Comparison of ENCODE assay signal across 28 cellular contexts in genomic region chr7:4894482-4894881, GRCh38. TPM values are rescaled to one million over a fixed set of nuclear protein-coding genes. Genes with fewer than 3 reads are reported as not detected.
DNase-seq lines count a peak whose midpoint lies in the region; ATAC-seq, FAIRE-seq and TF ChIP-seq lines count a peak whose summit lies in the region.
"Had no signal": no experiment of that assay in that cellular context is flagged by ENCODE, and none has a peak within 500 bp of the region (broad histone marks: within the 10 kb centered on the region; RNA-seq: fewer than 3 reads in every experiment).

No MANE protein-coding gene starts in this region.

- DNase-seq in H9 (no peak), K562 (ENCODE audit: extremely low read depth in 1 of 4, low spot score in 3 of 4) (no peak), NCI-H526 (lab: John Stamatoyannopoulos, UW) (no peak), T-helper 17 cell (no peak)
- DNase-seq: 8988T; ACHN; BE2C; C1 segment of cervical spinal cord; CD4-positive, alpha-beta memory T cell; CD4-positive, CD25-positive, alpha-beta regulatory T cell; CD8-positive, alpha-beta memory T cell; COR-L47; DMS 273 treated with DMSO at 0.1 percent for 48 hours; DMS153; DMS53; DMS79; DND-41; EL; GDM1 had no signal

- H3K36me3 Mint-ChIP-seq in H9 (ENCODE audit: insufficient read depth in 1 of 3, low read depth in 3 of 3) (peaks cover 0 to 6% (median 3%) of the 10 kb centered on the region in 3 experiments; a peak in 4 of 7 replicates), T-helper 17 cell (ENCODE audit: low read depth) (no peaks in the 10 kb centered on the region)
- H3K36me3 Mint-ChIP-seq: CD14-positive monocyte; CD4-positive, CD25-positive, alpha-beta regulatory T cell had no signal

- ATAC-seq in K562 (peak; percentile 73), GM21786 (IDR thresholded peaks at IDR 0.05; ENCODE audit: unreplicated experiment) (no peak), T-helper 17 cell (no peak)
- ATAC-seq: GM12878 had no signal

- H3K56ac ChIP-seq in H9 (ENCODE audit: insufficient read length, low read depth, low read length): no peak overlapping the region

- H3K23me2 ChIP-seq in H9 (ENCODE audit: insufficient read length, low read depth, low read length, poor library complexity, severe bottlenecking): no peaks in the 10 kb centered on the region

- POLR2A ChIA-PET in K562 (lab: Yijun Ruan, JAX): interaction anchor here (0.6 to 1.1 kb wide), 3 partner anchors 9 to 359 kb away, joined by 3 read pairs; no protein-coding TSS in a partner anchor

- H4K91ac ChIP-seq in H9 (ENCODE audit: insufficient read length, low read depth, low read length): no peak overlapping the region

- H2AFZ ChIP-seq in H9 (ENCODE audit: low read length) (no peak overlapping the region), K562 (ENCODE audit: low read depth, low read length) (no peak overlapping the region)

- no peak overlapping the region for H3K4me3 ChIP-seq in K562
- H3K4me3 ChIP-seq: BLaER1, GM12878 had no signal

- H2BK5ac ChIP-seq in H9 (ENCODE audit: insufficient read length, low read length): no peak overlapping the region

- H4K8ac ChIP-seq in H9 (replicated peaks; ENCODE audit: insufficient read length, low read depth, low read length): no peak overlapping the region

- no peak overlapping the region for H2BK12ac ChIP-seq in H9 (ENCODE audit: insufficient read length, low read depth, low read length)

- no peak overlapping the region; the same call in 1 of the 2 replicates for H3K14ac ChIP-seq in H9 (ENCODE audit: insufficient read depth, low read length)

- peaks cover 3% of the 10 kb centered on the region; the same call in 1 of the 2 replicates for H3K27me3 Mint-ChIP-seq in H9 (ENCODE audit: low read depth)
- peaks cover 15% of the 10 kb centered on the region for H3K27me3 Mint-ChIP-seq in T-helper 17 cell

- H3K4ac ChIP-seq in H9 (ENCODE audit: low read depth, low read length): no peak overlapping the region

- H3K4me1 ChIP-seq in H9 (ENCODE audit: insufficient read depth, low read length): no peaks in the 10 kb centered on the region; the same call in 1 of the 2 replicates
- H3K4me1 ChIP-seq in K562 (replicated peaks in 1 of 2; ENCODE audit: control insufficient read depth in 2 of 2, insufficient read depth in 2 of 2, low read length in 2 of 2): no peaks in the 10 kb centered on the region; a peak in 1 of 5 replicates
- H3K4me1 ChIP-seq: BE2C had no signal

- CTCF ChIA-PET in K562 (lab: Yijun Ruan, JAX; ENCODE audit: low intra/inter-chr PET ratio): no interaction called here

- no peak overlapping the region for H3T11ph ChIP-seq in H9 (ENCODE audit: low read length)

- no peaks in the 10 kb centered on the region for H3K79me1 ChIP-seq in H9 (ENCODE audit: insufficient read depth, low read depth, low read length, poor library complexity, severe bottlenecking)

- no peak overlapping the region for H3K4me3 Mint-ChIP-seq in H9
- H3K4me3 Mint-ChIP-seq in T-helper 17 cell: no peak overlapping the region
- H3K4me3 Mint-ChIP-seq: CD14-positive monocyte; CD4-positive, alpha-beta memory T cell; CD4-positive, CD25-positive, alpha-beta regulatory T cell; CD8-positive, alpha-beta memory T cell had no signal

- H2AK5ac ChIP-seq in H9 (ENCODE audit: insufficient read length, low read length): no peak overlapping the region

- TF ChIP-seq POLR2A in K562 (conservative IDR thresholded peaks at IDR 0.05): no peak

- intact Hi-C loops in K562 (cut with micrococcal nuclease): no loop called here

- no peaks in the 10 kb centered on the region for H3K9me1 ChIP-seq in K562 (ENCODE audit: control insufficient read depth, insufficient read depth, low read length)

- H3K27ac ChIP-seq in H9 (ENCODE audit: insufficient read length, low read depth, low read length) (no peak overlapping the region), K562 (ENCODE audit: extremely low read depth, low read depth, low read length) (no peak overlapping the region)
- H3K27ac ChIP-seq: BLaER1 had no signal

- no peaks in the 10 kb centered on the region for H3K27me3 ChIP-seq in H9 (ENCODE audit: insufficient read depth, low read length)
- H3K27me3 ChIP-seq in K562 (ENCODE audit: control insufficient read depth in 2 of 2, insufficient read depth in 2 of 2, low read length in 2 of 2): peaks cover 11 to 34% of the 10 kb centered on the region in 2 experiments
- H3K27me3 ChIP-seq: BE2C, BLaER1 had no signal

- no peak for FAIRE-seq in K562 (lab: Jason Lieb, UNC)
- FAIRE-seq: A204.1, GM12878, GM12892, GM18507 had no signal

- in situ Hi-C loops in K562 (cut with MboI): no loop called here

- no peak overlapping the region for H4K5ac ChIP-seq in H9 (ENCODE audit: insufficient read length, low read depth, low read length)

- H3K18ac ChIP-seq in H9 (ENCODE audit: insufficient read length, low read depth, low read length): no peak overlapping the region

- no peaks in the 10 kb centered on the region for H3K9me3 ChIP-seq in H9 (ENCODE audit: control insufficient read depth, low read depth, low read length)
- H3K9me3 ChIP-seq in K562 (replicated peaks; ENCODE audit: control insufficient read depth, insufficient read depth, low read depth, low read length): no peaks in the 10 kb centered on the region; the same call in 1 of the 2 replicates
- H3K9me3 ChIP-seq in T-helper 17 cell (ENCODE audit: control insufficient read depth, low read length, poor library complexity, severe bottlenecking): no peaks in the 10 kb centered on the region
- H3K9me3 ChIP-seq: BE2C, BLaER1 had no signal

- no peak overlapping the region for H3K9ac ChIP-seq in H9 (ENCODE audit: extremely low read depth, insufficient read length, low read length)
- no peak overlapping the region for H3K9ac ChIP-seq in K562 (ENCODE audit: insufficient read depth in 1 of 2, low read depth in 2 of 2, low read length in 2 of 2)
- H3K9ac ChIP-seq: BLaER1 had no signal

- H2BK120ac ChIP-seq in H9 (ENCODE audit: low read depth, low read length, poor library complexity, severe bottlenecking): peak overlapping the region; percentile 36

- TF ChIP-seq CTCF in H9 (conservative IDR thresholded peaks at IDR 0.05) (no peak), K562 (IDR thresholded peaks at IDR 0.05 in 2 of 3, conservative IDR thresholded peaks at IDR 0.05 in 1 of 3; ENCODE audit: insufficient read depth in 2 of 3, low read depth in 1 of 3, low read length in 3 of 3) (no peak)

- H3K9me3 Mint-ChIP-seq in H9: peaks cover 5 to 8% of the 10 kb centered on the region in 2 experiments; a peak in 2 of 5 replicates

- no peak for TF ChIP-seq RAD21 in K562 (CRISPR knock-in tag; conservative IDR thresholded peaks at IDR 0.05 in 1 of 2, IDR thresholded peaks at IDR 0.05 in 1 of 2)

- BruUV-seq in K562 (replicated peaks; lab: Mats Ljungman, UMichigan): no TSS peak

- peaks cover 10 to 11% of the 10 kb centered on the region in 2 experiments; a peak in 3 of 4 replicates for H3K4me1 Mint-ChIP-seq in H9
- no peaks in the 10 kb centered on the region for H3K4me1 Mint-ChIP-seq in T-helper 17 cell
- H3K4me1 Mint-ChIP-seq: CD14-positive monocyte; CD4-positive, alpha-beta memory T cell; CD8-positive, alpha-beta memory T cell had no signal

- no peaks in the 10 kb centered on the region for H3K36me3 ChIP-seq in K562 (ENCODE audit: control insufficient read depth, insufficient read depth, low read length)
- H3K36me3 ChIP-seq: BE2C, BLaER1 had no signal

- no CpG with 5 or more reads among the region's 9 CpGs for WGBS in H9 (ENCODE audit: extremely low coverage, insufficient read length, low lambda C conversion rate)
- 33% methylated on average over 9 of the region's 9 CpGs for WGBS in K562 (ENCODE audit: insufficient coverage, low coverage, missing lambda C conversion rate)

- no peak overlapping the region for H3K23ac ChIP-seq in H9 (ENCODE audit: insufficient read length, low read depth, low read length)

- H3K79me2 ChIP-seq in H9 (ENCODE audit: insufficient read depth, low read length) (no peaks in the 10 kb centered on the region), K562 (ENCODE audit: control insufficient read depth, insufficient read depth, low read length) (no peaks in the 10 kb centered on the region)

- H3K4me2 ChIP-seq in H9 (ENCODE audit: insufficient read depth, insufficient read length, low read length) (no peak overlapping the region), K562 (ENCODE audit: insufficient read depth, low read length) (no peak overlapping the region)
- H3K4me2 ChIP-seq: BLaER1 had no signal

- H4K20me1 ChIP-seq in H9 (ENCODE audit: control insufficient read depth, insufficient read depth, insufficient read length) (no peaks in the 10 kb centered on the region), K562 (replicated peaks; ENCODE audit: control insufficient read depth, insufficient read depth, low read length) (no peaks in the 10 kb centered on the region)
- H4K20me1 ChIP-seq: BLaER1 had no signal

- no peak overlapping the region for H2BK15ac ChIP-seq in H9 (ENCODE audit: low read depth, low read length)

- H2BK20ac ChIP-seq in H9 (ENCODE audit: low read depth, low read length, poor library complexity, severe bottlenecking): peak overlapping the region; percentile 75

- TF ChIP-seq EP300 in K562 (IDR thresholded peaks at IDR 0.05; ENCODE audit: low read length): no peak

- H3K27ac Mint-ChIP-seq in H9 (no peak overlapping the region), T-helper 17 cell (no peak overlapping the region)
- H3K27ac Mint-ChIP-seq: CD14-positive monocyte; CD4-positive, alpha-beta memory T cell; CD4-positive, CD25-positive, alpha-beta regulatory T cell; CD8-positive, alpha-beta memory T cell had no signal

RNA-seq across cellular contexts. Expression of gene RADIL, which starts 11.0 kb away (rescaled TPM):
- 3.5 and 4.7 TPM in 2 replicates for total RNA-seq in H9 (2021)
- total RNA-seq in K562 (2011; cell fraction: chromatin; rRNA removed; ENCODE audit: low replicate concordance): 6.8 and 17.5 TPM in 2 replicates
- total RNA-seq in K562 (2011; cell fraction: nucleolus; rRNA removed): 12.3 and 13.3 TPM in 2 replicates
- 6.7 and 8.8 TPM in 2 replicates for total RNA-seq in K562 (2011; cell fraction: nucleoplasm; rRNA removed)
- total RNA-seq in K562 (2014; rRNA removed): 4.6 and 4.8 TPM in 2 replicates
- 0.25 and 0.48 TPM in 2 replicates for total RNA-seq in K562 (2014; rRNA removed; fragmentation: Illumina TruSeq; extraction: Trizol)
- total RNA-seq in K562 (2015; rRNA removed; fragmentation: Illumina TruSeq; extraction: Trizol): 0.91 and 1.4 TPM in 2 replicates
- 8.1 and 8.6 TPM in 2 replicates for total RNA-seq in K562 (2021)
- polyA plus RNA-seq in K562 (2011; rRNA removed): 2.4 and 2.7 TPM in 2 replicates
- 3.6 and 9.7 TPM in 2 replicates for polyA plus RNA-seq in K562 (2011; cell fraction: cytosol; rRNA removed)
- 4.8 and 9.7 TPM in 2 replicates for polyA plus RNA-seq in K562 (2011; cell fraction: nucleus; rRNA removed)
- 2.4 and 5.2 TPM in 2 replicates for polyA plus RNA-seq in K562 (2012)
- polyA plus RNA-seq in K562 (2014; fragmentation: Illumina TruSeq; extraction: Trizol): 1.4 and 2.2 TPM in 2 replicates
- under 1 TPM in 1 of 2 experiments, not detected in 1; 0.06 TPM for polyA plus RNA-seq in K562 (2014; fragmentation: Nextera tagmentation; extraction: Ambion mirVana)
- 4.2 and 5.4 TPM in 2 replicates for polyA plus RNA-seq in K562 (2014; rRNA removed)
- polyA minus RNA-seq in K562 (2011; rRNA and poly(A)+ RNA removed): 1.0 and 3.2 TPM in 2 replicates
- 2.8 and 4.6 TPM in 2 replicates for polyA minus RNA-seq in K562 (2011; cell fraction: cytosol; rRNA and poly(A)+ RNA removed)
- 3.5 and 5.3 TPM in 2 replicates for polyA minus RNA-seq in K562 (2011; cell fraction: nucleus; rRNA and poly(A)+ RNA removed)
- under 1 TPM in 1 of 2 donors, not detected in 1; 0.55 TPM for total RNA-seq in T-helper 17 cell
- total RNA-seq: CD4-positive, alpha-beta memory T cell; CD4-positive, CD25-positive, alpha-beta regulatory T cell had no signal
- polyA plus RNA-seq: CD14-positive monocyte; CD4-positive, alpha-beta memory T cell; CD4-positive, CD25-positive, alpha-beta regulatory T cell; CD8-positive, alpha-beta memory T cell had no signal

RNA-seq across cellular contexts. Expression of gene PAPOLB, which starts 32.7 kb away (rescaled TPM):
- total RNA-seq in H9 (2021): 0.04 and 0.13 TPM in 2 replicates
- total RNA-seq in K562 (2011; cell fraction: chromatin; rRNA removed; ENCODE audit: low replicate concordance): 2.8 and 9.8 TPM in 2 replicates
- 1.0 and 1.3 TPM in 2 replicates for total RNA-seq in K562 (2011; cell fraction: nucleolus; rRNA removed)
- 2.3 and 2.8 TPM in 2 replicates for total RNA-seq in K562 (2011; cell fraction: nucleoplasm; rRNA removed)
- total RNA-seq in K562 (2014; rRNA removed): 0.12 TPM in 1 of 2 replicates, not detected in the other
- total RNA-seq in K562 (2014; rRNA removed; fragmentation: Illumina TruSeq; extraction: Trizol): 0.26 and 0.33 TPM in 2 replicates
- 0.23 and 0.29 TPM in 2 replicates for total RNA-seq in K562 (2015; rRNA removed; fragmentation: Illumina TruSeq; extraction: Trizol)
- total RNA-seq in K562 (2021): 0.16 and 0.25 TPM in 2 replicates
- polyA plus RNA-seq in K562 (2011; rRNA removed): 0.01 and 0.04 TPM in 2 replicates
- not detected in 2 replicates for polyA plus RNA-seq in K562 (2011; cell fraction: cytosol; rRNA removed)
- polyA plus RNA-seq in K562 (2011; cell fraction: nucleus; rRNA removed): 0.16 and 0.20 TPM in 2 replicates
- 0.03 TPM in 1 of 2 replicates, not detected in the other for polyA plus RNA-seq in K562 (2012)
- not detected in 2 replicates for polyA plus RNA-seq in K562 (2014; fragmentation: Illumina TruSeq; extraction: Trizol)
- polyA plus RNA-seq in K562 (2014; fragmentation: Nextera tagmentation; extraction: Ambion mirVana): not detected
- polyA plus RNA-seq in K562 (2014; rRNA removed): 0.05 TPM in 1 of 2 replicates, not detected in the other
- 0.81 and 0.99 TPM in 2 replicates for polyA minus RNA-seq in K562 (2011; rRNA and poly(A)+ RNA removed)
- polyA minus RNA-seq in K562 (2011; cell fraction: cytosol; rRNA and poly(A)+ RNA removed): not detected in 2 replicates
- polyA minus RNA-seq in K562 (2011; cell fraction: nucleus; rRNA and poly(A)+ RNA removed): 0.94 and 1.6 TPM in 2 replicates
- total RNA-seq in T-helper 17 cell: not detected
- total RNA-seq: CD4-positive, alpha-beta memory T cell; CD4-positive, CD25-positive, alpha-beta regulatory T cell; CD8-positive, alpha-beta memory T cell; Daoy; GM12878 had no signal
- polyA plus RNA-seq: AG04450; CD14-positive monocyte; CD4-positive, alpha-beta memory T cell; CD4-positive, CD25-positive, alpha-beta regulatory T cell; CD8-positive, alpha-beta memory T cell had no signal
